ENCODE assay signal across 9 cellular contexts in the genomic region with DNA sequence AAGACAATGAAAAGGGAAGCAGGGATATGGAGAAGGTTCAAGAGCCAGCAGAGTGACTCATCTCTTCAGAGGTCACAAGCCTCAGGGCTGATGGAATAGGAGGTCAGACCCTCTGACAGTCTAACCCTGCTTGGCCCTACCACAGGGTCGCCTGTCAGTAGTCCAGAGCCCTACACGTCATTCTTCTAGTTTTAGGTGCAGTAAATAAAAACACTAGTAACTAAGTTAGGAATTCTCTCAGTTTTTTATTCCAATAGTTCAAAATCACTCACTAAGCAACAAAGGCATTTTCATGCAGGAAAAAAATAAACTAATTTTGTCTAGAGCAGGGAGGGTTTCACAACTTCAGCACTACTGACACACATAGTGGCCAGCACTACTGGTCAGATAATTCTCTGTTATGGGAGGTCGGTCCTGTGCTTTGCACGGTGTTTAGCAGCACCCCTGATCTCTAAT. TPM values are rescaled to one million over a fixed set of nuclear protein-coding genes. Genes with fewer than 3 reads are reported as not detected.
A peak's percentile ranks its signal among the peaks of the same experiment; 100 is the strongest.
DNase-seq lines count a peak whose midpoint lies in the region; ATAC-seq and TF ChIP-seq lines count a peak whose summit lies in the region.
"Had no signal": no experiment of that assay in that cellular context is flagged by ENCODE, and none has a peak within 500 bp of the region (broad histone marks: within the 10 kb centered on the region; RNA-seq: fewer than 3 reads in every experiment).

No MANE protein-coding gene starts in this region.

- no peak for TF ChIP-seq POLR2A in stomach (IDR thresholded peaks at IDR 0.05)

- peak; percentile 38 for ATAC-seq in activated naive CD8-positive, alpha-beta T cell treated with anti-CD3 and anti-CD28 coated beads, Interleukin-2, amount 50 U/mL, for 24 hours
- ATAC-seq in left colon (peak; percentile 25), HG03565 (IDR thresholded peaks at IDR 0.05; ENCODE audit: unreplicated experiment) (no peak), GM19455 (IDR thresholded peaks at IDR 0.05; ENCODE audit: unreplicated experiment) (no peak)

- no peaks in the 10 kb centered on the region for H3K36me3 ChIP-seq in stomach

- TF ChIP-seq EP300 in stomach (IDR thresholded peaks at IDR 0.05), result no peak

- H3K36me3 Mint-ChIP-seq in activated naive CD8-positive, alpha-beta T cell treated with anti-CD3 and anti-CD28 coated beads, Interleukin-2, amount 50 U/mL, for 24 hours (ENCODE audit: low read depth), result peaks cover 33% of the 10 kb centered on the region

- no peaks in the 10 kb centered on the region for H3K27me3 ChIP-seq in stomach

- peak overlapping the region; percentile 71 for H3K27ac Mint-ChIP-seq in activated naive CD8-positive, alpha-beta T cell treated with anti-CD3 and anti-CD28 coated beads, Interleukin-2, amount 50 U/mL, for 24 hours
- H3K27ac Mint-ChIP-seq: nephron had no signal

- H3K27me3 Mint-ChIP-seq in activated naive CD8-positive, alpha-beta T cell treated with anti-CD3 and anti-CD28 coated beads, Interleukin-2, amount 50 U/mL, for 24 hours, result no peaks in the 10 kb centered on the region

- peak; percentile 68 for DNase-seq in LHCN-M2 (ENCODE audit: low read depth)
- no peak for DNase-seq in activated naive CD8-positive, alpha-beta T cell treated with anti-CD3 and anti-CD28 coated beads, Interleukin-2, amount 50 U/mL, for 24 hours
- no peak for DNase-seq in left colon
- DNase-seq in stomach, result no peak
- DNase-seq in cerebellar cortex (ENCODE audit: low spot score), result no peak
- DNase-seq: activated CD4-positive, alpha-beta T cell treated with anti-CD3 and anti-CD28 coated beads for 1 hour had no signal

- H3K4me3 ChIP-seq in stomach, result no peak overlapping the region

- intact Hi-C loops in left colon (cut with DNase I, micrococcal nuclease) (no loop called here), stomach (cut with DNase I; ENCODE audit: low total_unique reads) (no loop called here)

- H3K4me1 ChIP-seq in stomach, result peaks cover 27 to 82% (median 53%) of the 10 kb centered on the region in 4 donors

- peak overlapping the region in 3 of 5 donors; percentile 23 to 24 (median 23) for H3K27ac ChIP-seq in stomach

- no peaks in the 10 kb centered on the region for H3K9me3 ChIP-seq in stomach

- no peak overlapping the region for H3K4me3 Mint-ChIP-seq in activated naive CD8-positive, alpha-beta T cell treated with anti-CD3 and anti-CD28 coated beads, Interleukin-2, amount 50 U/mL, for 24 hours
- H3K4me3 Mint-ChIP-seq: nephron had no signal

- H3K9me3 Mint-ChIP-seq in activated naive CD8-positive, alpha-beta T cell treated with anti-CD3 and anti-CD28 coated beads, Interleukin-2, amount 50 U/mL, for 24 hours, result no peaks in the 10 kb centered on the region
- H3K9me3 Mint-ChIP-seq: nephron had no signal

- H3K4me1 Mint-ChIP-seq in activated naive CD8-positive, alpha-beta T cell treated with anti-CD3 and anti-CD28 coated beads, Interleukin-2, amount 50 U/mL, for 24 hours, result peaks cover 93% of the 10 kb centered on the region

- no peak for TF ChIP-seq CTCF in stomach (IDR thresholded peaks at IDR 0.05)

- 48 to 72% (median 58%) methylated on average over 4 of the region's 4 CpGs for WGBS in stomach, 5 donors

RNA-seq across cellular contexts. Expression of a gene that starts 27.2 kb away (rescaled TPM):
- 4.6 and 6.2 TPM in 2 replicates for total RNA-seq in LHCN-M2 (2014; rRNA removed)
- 0.90 TPM for polyA plus RNA-seq in LHCN-M2 (2012)
- 10 to 100 TPM; 31.1 to 33.9 TPM for total RNA-seq in left colon
- 10 to 100 TPM; 12.9 to 43.7 (median 26.6) TPM for total RNA-seq in stomach
- 1 to 10 TPM; 4.2 to 9.9 (median 7.8) TPM for polyA plus RNA-seq in stomach

Comparison
In these comparisons a context has a peak if more than half of its experiments do, and no peak if none do; other contexts are left out.
1. ATAC-seq: peak in activated naive CD8-positive, alpha-beta T cell treated with anti-CD3 and anti-CD28 coated beads, Interleukin-2, amount 50 U/mL, for 24 hours (single experiment) and left colon (single experiment); none in HG03565 (single experiment) and GM19455 (single experiment).